Comparison of ENCODE assay signal across 17 cellular contexts in the genomic region with DNA sequence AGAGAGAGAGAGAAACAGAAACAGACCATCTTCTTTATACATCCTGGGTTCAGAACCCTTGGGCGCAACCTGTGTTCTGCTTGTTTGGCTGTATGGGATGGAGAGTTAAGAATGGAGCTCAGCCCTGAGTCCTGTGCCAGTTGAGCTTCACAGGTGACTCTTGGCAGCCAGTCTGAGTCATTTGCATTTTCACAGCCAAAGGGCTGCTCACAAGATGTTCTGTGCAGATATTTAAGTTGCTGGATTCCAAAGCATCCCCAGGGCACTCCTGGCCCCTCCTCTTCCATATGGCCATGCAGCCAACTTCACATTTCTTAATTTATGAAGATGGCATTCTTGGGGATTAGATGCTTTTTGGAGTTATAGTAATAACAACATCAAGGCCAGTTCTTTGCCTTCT.
DNase-seq lines count a peak whose midpoint lies in the region; ATAC-seq and TF ChIP-seq lines count a peak whose summit lies in the region.
"Had no signal": no experiment of that assay in that cellular context is flagged by ENCODE, and none has a peak within 500 bp of the region (broad histone marks: within the 10 kb centered on the region; RNA-seq: fewer than 3 reads in every experiment).

No MANE protein-coding gene starts in this region.

- H3K27ac ChIP-seq in left ventricle myocardium inferior (replicated peaks) = peak overlapping the region; percentile 16
- H3K27ac ChIP-seq in RWPE2 (ENCODE audit: poor library complexity, severe bottlenecking) = no peak overlapping the region
- H3K27ac ChIP-seq: HL-60, SJCRH30 had no signal

- H3K4me1 ChIP-seq in left ventricle myocardium inferior (peaks cover 14% of the 10 kb centered on the region), RWPE2 (ENCODE audit: insufficient read depth, poor library complexity, severe bottlenecking) (peaks cover 6% of the 10 kb centered on the region)
- H3K4me1 ChIP-seq: Caco-2, SJCRH30 had no signal

- intact Hi-C loops in left ventricle myocardium inferior (cut with micrococcal nuclease) (no loop called here), Right ventricle myocardium superior (cut with DNase I) (loop anchor here (10.0 kb wide), 1 partner anchor 78 kb away; no protein-coding TSS in a partner anchor), Calu3 (cut with micrococcal nuclease; ENCODE audit: unreplicated experiment) (no loop called here)

- H3K9me3 ChIP-seq in left ventricle myocardium inferior (replicated peaks) (peaks cover 14% of the 10 kb centered on the region), RWPE2 (ENCODE audit: severe bottlenecking) (no peaks in the 10 kb centered on the region)
- H3K9me3 ChIP-seq: Caco-2, SJCRH30 had no signal

- no peak for TF ChIP-seq CTCF in left ventricle myocardium inferior (IDR thresholded peaks at IDR 0.05; ENCODE audit: borderline replicate concordance)
- TF ChIP-seq CTCF in RWPE2 (IDR thresholded peaks at IDR 0.05; ENCODE audit: poor library complexity, severe bottlenecking) = no peak
- TF ChIP-seq CTCF in Calu3 (IDR thresholded peaks at IDR 0.05; ENCODE audit: unreplicated experiment) = no peak

- no peak for DNase-seq in left ventricle myocardium inferior
- DNase-seq in Right ventricle myocardium superior = no peak
- no peak for DNase-seq in RWPE2 (ENCODE audit: low spot score)
- peak; percentile 36 for DNase-seq in inferior parietal cortex (ENCODE audit: extremely low spot score)
- no peak for DNase-seq in stimulated activated naive CD4-positive, alpha-beta T cell (lab: John Stamatoyannopoulos, UW)
- no peak for DNase-seq in Calu3
- DNase-seq: Caco-2, DMS79 treated with DMSO at 0.1 percent for 48 hours, GF-D8, H9, NCI-H1105 treated with DMSO at 0.1 percent for 48 hours, NCI-H187, NCI-H748 treated with DMSO at 0.1 percent for 48 hours, RPMI8226, SJCRH30 had no signal

- no peaks in the 10 kb centered on the region for H3K36me3 Mint-ChIP-seq in Calu3 (ENCODE audit: insufficient read depth, unreplicated experiment)

- CTCF ChIA-PET in Calu3 (lab: Charles Lee) = no interaction called here

- peaks cover 25% of the 10 kb centered on the region for H3K27me3 Mint-ChIP-seq in Calu3 (ENCODE audit: unreplicated experiment)

- H3K27me3 ChIP-seq in left ventricle myocardium inferior (ENCODE audit: low read depth) (no peaks in the 10 kb centered on the region), RWPE2 (ENCODE audit: insufficient read depth, poor library complexity, severe bottlenecking) (no peaks in the 10 kb centered on the region)
- H3K27me3 ChIP-seq: SJCRH30 had no signal

- ATAC-seq in Right ventricle myocardium superior (ENCODE audit: poor library complexity) = no peak
- ATAC-seq in RWPE2 (ENCODE audit: low read depth) = peak; percentile 13; the same call in 1 of the 3 replicates
- ATAC-seq in HG03457 (IDR thresholded peaks at IDR 0.05; ENCODE audit: unreplicated experiment) = no peak

- no peaks in the 10 kb centered on the region for H3K9me3 Mint-ChIP-seq in Calu3 (ENCODE audit: low read depth, unreplicated experiment)

- no peaks in the 10 kb centered on the region for H3K4me1 Mint-ChIP-seq in Calu3 (ENCODE audit: low read depth, unreplicated experiment)

- H3K4me3 ChIP-seq in left ventricle myocardium inferior (no peak overlapping the region), RWPE2 (ENCODE audit: severe bottlenecking) (no peak overlapping the region)
- H3K4me3 ChIP-seq: SJCRH30 had no signal

- BruUV-seq in Calu3 (replicated peaks; lab: Mats Ljungman, UMichigan) = no TSS peak

- H3K36me3 ChIP-seq in left ventricle myocardium inferior (no peaks in the 10 kb centered on the region), RWPE2 (ENCODE audit: low read depth) (no peaks in the 10 kb centered on the region)
- H3K36me3 ChIP-seq: SJCRH30 had no signal

- H3K27ac Mint-ChIP-seq in Calu3 (ENCODE audit: unreplicated experiment) = no peak overlapping the region
- H3K27ac Mint-ChIP-seq: H9 had no signal

- no peak overlapping the region for H3K4me3 Mint-ChIP-seq in Calu3 (ENCODE audit: low read depth, unreplicated experiment)
- H3K4me3 Mint-ChIP-seq: H9 had no signal
